Comparison of ENCODE assay signal across 1 cellular context in genomic region chr4:37407938-37408818, GRCh38.
TF ChIP-seq lines count a peak whose summit lies in the region.
"Not testable (repeated sequence)": the region's sequence is repeated elsewhere in the genome, so short reads cannot be mapped to it uniquely, and the experiment has no call there.

No MANE protein-coding gene starts in this region.

TF ChIP-seq in HepG2, 621 proteins besides CTCF, POLR2A, EP300 and RAD21 (continued from another document):
- peak; percentile 85; the same call in 1 of the 2 replicates for TF ChIP-seq ZNF281 (CRISPR knock-in tag; IDR thresholded peaks at IDR 0.05; ENCODE audit: borderline replicate concordance)
- TF ChIP-seq FOXA3 (CRISPR knock-in tag; IDR thresholded peaks at IDR 0.05): peak; percentile 71
- 0 out of 2 replicates have a peak, but pooled peaks have one; percentile 20 for TF ChIP-seq ZNF788 (CRISPR knock-in tag; IDR thresholded peaks at IDR 0.05; ENCODE audit: borderline replicate concordance)
- TF ChIP-seq AHDC1 (CRISPR knock-in tag; IDR thresholded peaks at IDR 0.05; ENCODE audit: borderline replicate concordance): 0 out of 2 replicates have a peak, but pooled peaks have one; percentile 9
- TF ChIP-seq NR2F6 (IDR thresholded peaks at IDR 0.05): not testable (repeated sequence)
- peak; percentile 37; the same call in 1 of the 2 replicates for TF ChIP-seq NR2F6 (CRISPR knock-in tag; IDR thresholded peaks at IDR 0.05)
- TF ChIP-seq FOXP4 (CRISPR knock-in tag; IDR thresholded peaks at IDR 0.05): peak; percentile 38; the same call in 1 of the 2 replicates
- TF ChIP-seq FOXK1 (CRISPR knock-in tag; IDR thresholded peaks at IDR 0.05; ENCODE audit: borderline replicate concordance, low read depth): peak; percentile 31; the same call in 1 of the 2 replicates
- 0 out of 2 replicates have a peak, but pooled peaks have one; percentile 46 for TF ChIP-seq PITX1 (CRISPR knock-in tag; IDR thresholded peaks at IDR 0.05)
- 0 out of 2 replicates have a peak, but pooled peaks have one; percentile 23 for TF ChIP-seq YEATS4 (CRISPR knock-in tag; IDR thresholded peaks at IDR 0.05; ENCODE audit: borderline replicate concordance)
- TF ChIP-seq FOXC1 (CRISPR knock-in tag; IDR thresholded peaks at IDR 0.05; ENCODE audit: borderline replicate concordance): 0 out of 2 replicates have a peak, but pooled peaks have one; percentile 18
- TF ChIP-seq ARID5B (CRISPR knock-in tag; IDR thresholded peaks at IDR 0.05): peak; percentile 24; the same call in 1 of the 2 replicates
- 0 out of 2 replicates have a peak, but pooled peaks have one; percentile 32 for TF ChIP-seq PHF21A (CRISPR knock-in tag; IDR thresholded peaks at IDR 0.05)
